ENCODE assay signal across 20 cellular contexts in the genomic region with DNA sequence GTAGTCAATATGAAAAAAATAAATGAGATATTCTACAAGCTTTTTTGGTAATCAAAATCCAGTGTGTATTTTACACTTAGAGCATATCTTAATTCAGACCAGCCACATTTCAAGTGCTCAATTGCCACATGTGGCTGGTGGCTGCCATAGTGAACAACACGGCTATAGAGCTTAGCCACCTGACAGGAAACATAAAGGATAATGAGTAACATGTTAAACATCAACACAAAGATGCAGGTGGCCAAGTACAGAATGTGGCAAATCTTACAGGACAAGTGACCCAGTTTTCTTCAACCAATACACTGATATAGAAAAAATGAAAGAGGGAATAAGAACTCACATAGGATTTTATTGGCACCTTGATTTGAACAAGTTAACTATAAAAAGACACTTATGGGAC.
DNase-seq lines count a peak whose midpoint lies in the region; FAIRE-seq and TF ChIP-seq lines count a peak whose summit lies in the region.
"Had no signal": no experiment of that assay in that cellular context is flagged by ENCODE, and none has a peak within 500 bp of the region (broad histone marks: within the 10 kb centered on the region; RNA-seq: fewer than 3 reads in every experiment).

No MANE protein-coding gene starts in this region.

- POLR2A ChIA-PET in endothelial cell of umbilical vein (lab: Charles Lee) = no interaction called here

- H3K9me1 ChIP-seq in endothelial cell of umbilical vein (replicated peaks; ENCODE audit: control insufficient read depth, extremely low read depth, insufficient read depth, low read length) = no peaks in the 10 kb centered on the region

- WGBS in adrenal gland, 4 donors = 81 to 100% (median 84%) methylated on average over 1 of the region's 1 CpG

- no peak overlapping the region for H2AFZ ChIP-seq in endothelial cell of umbilical vein (ENCODE audit: low read depth, low read length)

- no peak for TF ChIP-seq CTCF in endothelial cell of umbilical vein (IDR thresholded peaks at IDR 0.05; ENCODE audit: extremely low read depth in 1 of 2, insufficient read depth in 1 of 2, low read depth in 1 of 2, low read length in 2 of 2)
- no peak for TF ChIP-seq CTCF in adrenal gland (IDR thresholded peaks at IDR 0.05)

- H3K4me2 ChIP-seq in endothelial cell of umbilical vein (ENCODE audit: insufficient read depth, low read length) = no peak overlapping the region
- H3K4me2 ChIP-seq: SK-N-SH had no signal

- TF ChIP-seq POLR2A in endothelial cell of umbilical vein (IDR thresholded peaks at IDR 0.05; ENCODE audit: low read depth, low read length) = no peak
- no peak for TF ChIP-seq POLR2A in adrenal gland (IDR thresholded peaks at IDR 0.05)

- H3K9ac ChIP-seq in endothelial cell of umbilical vein (replicated peaks; ENCODE audit: extremely low read depth, insufficient read depth, low read length) = no peak overlapping the region
- H3K9ac ChIP-seq: SK-N-SH had no signal

- peak; percentile 51 for FAIRE-seq in GM18507 (lab: Jason Lieb, UNC)
- no peak for FAIRE-seq in endothelial cell of umbilical vein (lab: Jason Lieb, UNC)
- FAIRE-seq: K562 had no signal

- H3K27me3 ChIP-seq in endothelial cell of umbilical vein (ENCODE audit: control insufficient read depth in 2 of 2, insufficient read depth in 2 of 2, low read length in 2 of 2) (no peaks in the 10 kb centered on the region), adrenal gland (no peaks in the 10 kb centered on the region)
- H3K27me3 ChIP-seq: heart left ventricle, tibial artery had no signal

- CTCF ChIA-PET in endothelial cell of umbilical vein (lab: Charles Lee) = no interaction called here

- H3K36me3 ChIP-seq in endothelial cell of umbilical vein (ENCODE audit: control insufficient read depth in 2 of 2, extremely low read depth in 1 of 2, insufficient read depth in 2 of 2, low read length in 2 of 2) (no peaks in the 10 kb centered on the region), adrenal gland (replicated peaks in 1 of 2) (no peaks in the 10 kb centered on the region)
- H3K36me3 ChIP-seq: heart left ventricle, tibial artery had no signal

- intact Hi-C loops in endothelial cell of umbilical vein (cut with micrococcal nuclease) (no loop called here), adrenal gland (cut with DNase I) (no loop called here)

- H3K27ac ChIP-seq in endothelial cell of umbilical vein (ENCODE audit: insufficient read depth, low read depth, low read length) (no peak overlapping the region), adrenal gland (no peak overlapping the region)
- H3K27ac ChIP-seq: heart left ventricle, psoas muscle, RWPE1, tibial artery had no signal

- no peak overlapping the region for H3K4me3 ChIP-seq in endothelial cell of umbilical vein (replicated peaks in 1 of 3; ENCODE audit: insufficient read depth in 1 of 3, low read depth in 1 of 3, low read length in 3 of 3)
- no peak overlapping the region for H3K4me3 ChIP-seq in adrenal gland
- H3K4me3 ChIP-seq: heart left ventricle, K562, psoas muscle, tibial artery had no signal

- no TSS peak for BruUV-seq in endothelial cell of umbilical vein (replicated peaks; lab: Mats Ljungman, UMichigan)

- H3K79me2 ChIP-seq in endothelial cell of umbilical vein (ENCODE audit: control insufficient read depth, insufficient read depth, low read length) = no peaks in the 10 kb centered on the region

- dilution Hi-C loops in endothelial cell of umbilical vein (cut with MboI; ENCODE audit: extremely low pct_ligation_motif_present, low sequenced_read_pairs) = no loop called here

- H3K4me1 ChIP-seq in endothelial cell of umbilical vein (ENCODE audit: control insufficient read depth, extremely low read depth, insufficient read depth, low read length) (no peaks in the 10 kb centered on the region), adrenal gland (replicated peaks in 1 of 2) (no peaks in the 10 kb centered on the region)

- no peaks in the 10 kb centered on the region for H4K20me1 ChIP-seq in endothelial cell of umbilical vein (replicated peaks; ENCODE audit: control insufficient read depth, extremely low read depth, insufficient read depth, low read length)

- peak; percentile 36 for DNase-seq in COLO668 (lab: John Stamatoyannopoulos, UW; ENCODE audit: unreplicated experiment)
- DNase-seq in GM18507 (ENCODE audit: extremely low spot score, insufficient read length, low read depth) = no peak
- peak; percentile 59 for DNase-seq in NCI-H146 treated with DMSO at 0.1 percent for 48 hours (lab: John Stamatoyannopoulos, UW; ENCODE audit: unreplicated experiment)
- DNase-seq in endothelial cell of umbilical vein (ENCODE audit: low read depth, low spot score) = peak; percentile 62
- no peak for DNase-seq in AG08395 (ENCODE audit: low spot score)
- no peak for DNase-seq in NK-92 treated with Interleukin-12 subunit alpha and Interleukin-12 subunit beta, amount 100 ng/mL, for 24 hours (lab: John Stamatoyannopoulos, UW)
- DNase-seq in adrenal gland = no peak
- DNase-seq: activated CD4-positive, CD25-positive, alpha-beta regulatory T cell; activated naive CD4-positive, alpha-beta T cell treated with anti-CD3 and anti-CD28 coated beads for 36 hours; activated T-cell treated with anti-CD3 and anti-CD28 coated beads, Interleukin-2, amount 50 U/mL, for 4 hours; EL; heart left ventricle; left ventricle myocardium superior; psoas muscle; SK-N-SH; stimulated activated naive CD4-positive, alpha-beta T cell treated with Interleukin-2 at 50 U/mL for 16 hours; T-helper 9 cell; tibial artery had no signal

- no peaks in the 10 kb centered on the region for H3K9me3 ChIP-seq in endothelial cell of umbilical vein (replicated peaks; ENCODE audit: control insufficient read depth, insufficient read depth, low read length)
- no peaks in the 10 kb centered on the region for H3K9me3 ChIP-seq in adrenal gland (replicated peaks in 1 of 3)
- H3K9me3 ChIP-seq: heart left ventricle, psoas muscle, SK-N-SH, tibial artery had no signal

TF ChIP-seq in endothelial cell of umbilical vein, 7 proteins besides CTCF, POLR2A, EP300 and RAD21:
- TF ChIP-seq EZH2 (IDR thresholded peaks at IDR 0.05; ENCODE audit: borderline replicate concordance, low read depth, low read length, severe bottlenecking) = no peak
TF ChIP-seq in endothelial cell of umbilical vein: peak in this region for 0.

Comparison
In these comparisons a context has a peak if more than half of its experiments do, and no peak if none do; other contexts are left out.
1. DNase-seq: peak in COLO668 (single experiment), NCI-H146 treated with DMSO at 0.1 percent for 48 hours (single experiment) and endothelial cell of umbilical vein (single experiment); none in GM18507 (single experiment), AG08395 (single experiment), NK-92 treated with Interleukin-12 subunit alpha and Interleukin-12 subunit beta, amount 100 ng/mL, for 24 hours (single experiment) and adrenal gland (0 of 7).